Comparison of ENCODE assay signal across 8 cellular contexts in the genomic region with DNA sequence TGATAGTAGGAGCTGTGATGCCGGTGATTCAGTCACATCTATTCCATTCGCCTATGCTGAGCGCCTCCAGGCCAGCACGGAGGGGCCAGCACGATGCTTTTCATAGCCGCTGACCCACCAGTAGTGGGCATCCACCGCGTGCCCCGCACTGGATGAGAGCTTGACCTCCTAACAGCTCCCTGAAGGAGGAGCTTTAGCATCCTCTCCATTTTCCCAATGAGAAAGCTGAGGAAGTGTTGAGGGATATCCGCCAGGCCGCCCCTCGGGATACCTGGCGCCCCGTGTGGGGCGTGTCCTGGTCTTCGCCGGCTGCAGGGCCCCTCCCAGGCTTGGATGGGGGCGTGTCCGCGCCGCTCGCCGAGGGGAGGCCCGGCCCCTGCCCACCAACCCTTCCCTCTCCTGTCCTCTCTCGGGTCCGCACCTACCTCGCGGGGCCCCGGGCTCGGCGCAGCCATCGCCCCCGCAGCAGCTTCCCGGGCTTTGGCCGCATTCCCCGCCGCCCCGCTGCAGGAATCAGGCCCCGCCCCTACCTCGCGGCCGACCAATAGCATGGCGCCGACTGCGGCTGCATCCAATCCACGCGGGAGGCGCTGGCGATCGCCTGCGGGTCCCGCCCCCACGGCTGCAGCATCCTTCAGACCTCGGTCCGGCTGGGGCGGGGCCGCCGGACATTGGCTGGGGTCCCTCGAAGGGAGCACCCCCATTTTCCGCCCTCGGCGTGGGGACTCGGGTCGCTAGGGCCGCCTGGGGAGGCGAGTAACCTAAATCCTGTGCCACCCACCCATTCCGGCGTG. TPM values are rescaled to one million over a fixed set of nuclear protein-coding genes. Genes with fewer than 3 reads are reported as not detected.
DNase-seq lines count a peak whose midpoint lies in the region; ATAC-seq and TF ChIP-seq lines count a peak whose summit lies in the region.

A gene with protein sequence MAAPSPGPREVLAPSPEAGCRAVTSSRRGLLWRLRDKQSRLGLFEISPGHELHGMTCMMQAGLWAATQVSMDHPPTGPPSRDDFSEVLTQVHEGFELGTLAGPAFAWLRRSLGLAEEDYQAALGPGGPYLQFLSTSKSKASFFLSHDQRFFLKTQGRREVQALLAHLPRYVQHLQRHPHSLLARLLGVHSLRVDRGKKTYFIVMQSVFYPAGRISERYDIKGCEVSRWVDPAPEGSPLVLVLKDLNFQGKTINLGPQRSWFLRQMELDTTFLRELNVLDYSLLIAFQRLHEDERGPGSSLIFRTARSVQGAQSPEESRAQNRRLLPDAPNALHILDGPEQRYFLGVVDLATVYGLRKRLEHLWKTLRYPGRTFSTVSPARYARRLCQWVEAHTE (minus strand): TSS at position 480 of the 794 bp plus-strand sequence. CDS start 25 bp downstream, at position 455.

- H3K36me3 ChIP-seq in Peyer's patch = peaks cover 0 to 5% (median 0%) of the 10 kb centered on the region in 3 donors

- peaks cover 9 to 10% of the 10 kb centered on the region in 2 donors for H3K27me3 Mint-ChIP-seq in natural killer cell (ENCODE audit: low read depth in 2 of 2)

- H3K4me1 ChIP-seq in Peyer's patch = peaks cover 0 to 38% (median 20%) of the 10 kb centered on the region in 4 donors

- peak; percentile 83 for DNase-seq in DMS 273 (lab: John Stamatoyannopoulos, UW; ENCODE audit: unreplicated experiment)
- DNase-seq in GM20000 (ENCODE audit: low spot score) = peak; percentile 96
- DNase-seq in HL-60 (ENCODE audit: low read depth in 1 of 2, low spot score in 1 of 2) = peak in 1 of 2 experiments; percentile 44
- peak; percentile 78 to 89 (median 84) for DNase-seq in Peyer's patch
- peak; percentile 63 for DNase-seq in activated gamma-delta T cell treated with Interleukin-2 at 50 U/mL for 16 hours
- peak; percentile 75 for DNase-seq in fibroblast of the aortic adventitia (ENCODE audit: low read depth)
- DNase-seq in natural killer cell = peak; percentile 73
- DNase-seq in substantia nigra (lab: John Stamatoyannopoulos, UW) = peak in 48 of 49 donors; percentile 23 to 94 (median 72)

- peak within 1 kb of the TSS; percentile 24 for H3K4me3 ChIP-seq in HL-60 (replicated peaks; ENCODE audit: insufficient read depth, low read length)
- peak within 1 kb of the TSS; percentile 37 to 69 (median 58) for H3K4me3 ChIP-seq in Peyer's patch
- H3K4me3 ChIP-seq in fibroblast of the aortic adventitia (ENCODE audit: low read depth, low read length) = peak within 1 kb of the TSS; percentile 70

- H3K4me1 Mint-ChIP-seq in natural killer cell = peaks cover 17 to 43% of the 10 kb centered on the region in 2 donors

- TF ChIP-seq CTCF in GM20000 (IDR thresholded peaks at IDR 0.05; ENCODE audit: extremely low read depth, missing control alignments) = no peak
- no peak for TF ChIP-seq CTCF in HL-60 (IDR thresholded peaks at IDR 0.05; ENCODE audit: insufficient read depth, low read length)
- TF ChIP-seq CTCF in Peyer's patch (IDR thresholded peaks at IDR 0.05) = no peak
- peak; percentile 30 for TF ChIP-seq CTCF in fibroblast of the aortic adventitia (IDR thresholded peaks at IDR 0.05; ENCODE audit: insufficient read depth, low read length)
- TF ChIP-seq CTCF in natural killer cell (IDR thresholded peaks at IDR 0.05) = no peak

- no peaks in the 10 kb centered on the region for H3K36me3 Mint-ChIP-seq in natural killer cell

- no peak for TF ChIP-seq POLR2A in Peyer's patch (IDR thresholded peaks at IDR 0.05)

- no peaks in the 10 kb centered on the region for H3K9me3 ChIP-seq in Peyer's patch

- H3K27ac Mint-ChIP-seq in natural killer cell = peak within 1 kb of the TSS in 1 of 2 donors; percentile 58

- intact Hi-C loops in natural killer cell (cut with micrococcal nuclease) = no loop called here

- H3K9me3 Mint-ChIP-seq in natural killer cell = no peaks in the 10 kb centered on the region

- peak; percentile 81 to 86 (median 83) for ATAC-seq in natural killer cell

- peak within 1 kb of the TSS; percentile 69 for H3K4me3 Mint-ChIP-seq in natural killer cell

- H3K27ac ChIP-seq in HL-60 (replicated peaks) (no peak within 1 kb of the TSS), Peyer's patch (peak within 1 kb of the TSS in 1 of 4 donors; percentile 11), substantia nigra (ENCODE audit: low read depth, low read length, poor library complexity, severe bottlenecking) (peak within 1 kb of the TSS; percentile 21)

- peaks cover 25% of the 10 kb centered on the region for H3K27me3 ChIP-seq in HL-60 (ENCODE audit: insufficient read depth, poor library complexity, severe bottlenecking)
- H3K27me3 ChIP-seq in Peyer's patch = peaks cover 0 to 21% of the 10 kb centered on the region in 2 donors

RNA-seq across cellular contexts. Expression of the gene that starts here (rescaled TPM):
- total RNA-seq in Peyer's patch (1 to 10 TPM in 1 of 4 donors, not detected in 3; 2.5 TPM), fibroblast of the aortic adventitia (ENCODE audit: low replicate concordance) (1.6 and 2.6 TPM in 2 replicates), natural killer cell (1 to 10 TPM in 1 of 3 donors, under 1 TPM in 2; 0.52 to 1.4 (median 0.97) TPM)
